Comparison of ENCODE assay signal across 8 cellular contexts in the genomic region with DNA sequence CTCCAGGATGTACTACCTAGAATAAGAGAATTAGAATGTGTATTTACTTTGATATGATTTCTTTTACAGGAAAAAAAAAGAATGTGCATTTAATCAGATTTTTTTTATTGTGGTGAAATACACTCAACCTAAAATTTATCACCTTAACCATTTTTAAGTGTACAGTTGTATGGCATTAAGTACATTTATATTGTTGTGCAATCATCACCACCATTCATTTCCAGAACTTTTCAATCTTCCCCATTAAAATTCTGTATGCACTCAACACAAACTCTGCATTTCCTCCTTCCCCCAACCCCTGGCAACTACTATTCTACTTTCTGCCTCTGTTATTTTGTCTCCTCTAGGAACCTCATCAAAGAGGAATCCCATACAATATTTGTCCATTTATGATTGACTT.
"Had no signal": no experiment of that assay in that cellular context is flagged by ENCODE, and none has a peak within 500 bp of the region (broad histone marks: within the 10 kb centered on the region; RNA-seq: fewer than 3 reads in every experiment).

No MANE protein-coding gene starts in this region.

- FAIRE-seq: G401.6, GM12878, GM12891, GM12892, GM18507, GM19239 had no signal

- DNase-seq: GDM1, GF-D8 had no signal

- ATAC-seq: GM12878 had no signal

- H3K4me3 ChIP-seq: GM12878 had no signal
